Comparison of ENCODE assay signal across 7 cellular contexts in the genomic region with DNA sequence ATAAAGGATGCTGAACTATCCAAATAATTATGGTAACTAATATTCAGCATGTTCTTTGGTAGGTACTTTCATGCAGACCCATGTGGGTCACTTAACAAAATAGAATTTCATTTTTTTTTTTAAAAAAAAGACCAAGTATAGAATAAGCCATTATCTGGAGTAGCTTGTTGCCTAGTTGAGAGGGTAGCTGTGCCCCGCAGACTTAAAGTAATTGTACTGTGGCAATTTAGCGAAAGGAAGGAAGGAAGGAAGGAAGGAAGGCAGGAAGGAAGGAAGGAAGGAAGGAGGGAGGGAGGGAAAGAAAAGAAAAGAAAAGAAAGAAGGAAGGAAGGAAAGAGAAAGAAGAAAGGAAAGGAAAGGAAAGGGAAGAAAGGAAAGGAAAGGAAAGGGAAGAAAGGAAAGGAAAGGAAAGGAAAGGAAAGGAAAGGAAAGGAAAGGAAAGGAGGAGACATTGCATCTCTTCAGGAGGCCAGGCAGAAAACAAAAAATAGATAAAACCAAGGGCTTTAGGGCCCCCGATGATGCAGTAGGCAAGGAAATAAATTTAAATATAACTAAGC.
"Had no signal": no experiment of that assay in that cellular context is flagged by ENCODE, and none has a peak within 500 bp of the region (broad histone marks: within the 10 kb centered on the region; RNA-seq: fewer than 3 reads in every experiment).

No MANE protein-coding gene starts in this region.

- H3K4me3 ChIP-seq: GM23338 had no signal

- H3K4me2 ChIP-seq: GM23338, KMS-11 had no signal

- H3K27ac Mint-ChIP-seq: GM23338, H9, HFFc6 had no signal

- H3K9ac ChIP-seq: KMS-11 had no signal

- ATAC-seq: GM23338 had no signal

- H3K4me3 Mint-ChIP-seq: GM23338, H9, HFFc6 had no signal

- H3K9me3 Mint-ChIP-seq: GM23338, H9, HFFc6 had no signal

- H3K27ac ChIP-seq: KMS-11 had no signal

- H2AFZ ChIP-seq: GM23338 had no signal

- DNase-seq: H9, HCEC 1CT, HFFc6, IMR-90, KBM-7 had no signal
